Comparison of ENCODE assay signal across 8 cellular contexts in genomic region chr4:163344147-163345050, GRCh38. TPM values are rescaled to one million over a fixed set of nuclear protein-coding genes. Genes with fewer than 3 reads are reported as not detected.
A peak's percentile ranks its signal among the peaks of the same experiment; 100 is the strongest.
DNase-seq lines count a peak whose midpoint lies in the region; ATAC-seq and TF ChIP-seq lines count a peak whose summit lies in the region.

No MANE protein-coding gene starts in this region.

- TF ChIP-seq CTCF in dorsolateral prefrontal cortex (IDR thresholded peaks at IDR 0.05 in 54 of 56, conservative IDR thresholded peaks at IDR 0.05 in 2 of 56; ENCODE audit: low read depth in 1 of 56, partially characterized antibody in 56 of 56) (no peak), right lobe of liver (IDR thresholded peaks at IDR 0.05) (no peak), stomach (IDR thresholded peaks at IDR 0.05) (no peak)

- TF ChIP-seq POLR2A in right lobe of liver (IDR thresholded peaks at IDR 0.05) (no peak), stomach (IDR thresholded peaks at IDR 0.05) (no peak)

- peak; percentile 1 for DNase-seq in M059J (ENCODE audit: low read depth)
- peak in 4 of 10 donors; percentile 33 to 47 (median 46) for DNase-seq in dorsolateral prefrontal cortex
- peak in 1 of 3 donors; percentile 19 for DNase-seq in right lobe of liver
- DNase-seq in stomach: no peak
- DNase-seq in NK-92 treated with Interleukin-12 subunit alpha and Interleukin-12 subunit beta, amount 100 ng/mL, for 24 hours (lab: John Stamatoyannopoulos, UW): no peak
- DNase-seq in activated CD4-positive, alpha-beta T cell treated with anti-CD3 and anti-CD28 coated beads for 48 hours: no peak
- no peak for DNase-seq in NCI-H2227 (lab: John Stamatoyannopoulos, UW; ENCODE audit: unreplicated experiment)

- no peak for TF ChIP-seq EP300 in stomach (IDR thresholded peaks at IDR 0.05)

- WGBS in right lobe of liver (ENCODE audit: insufficient coverage, low coverage, low lambda C conversion rate, missing lambda C conversion rate): 1% methylated on average over 33 of the region's 50 CpGs
- WGBS in stomach, 5 donors: 2 to 5% (median 4%) methylated on average over 27 to 50 of the region's 50 CpGs

- peak overlapping the region; percentile 38 to 79 (median 63) for H3K4me3 ChIP-seq in dorsolateral prefrontal cortex
- peak overlapping the region; percentile 30 to 44 (median 37) for H3K4me3 ChIP-seq in right lobe of liver
- peak overlapping the region; percentile 37 to 52 (median 39) for H3K4me3 ChIP-seq in stomach

- H3K27me3 ChIP-seq in dorsolateral prefrontal cortex (peaks cover 0 to 49% (median 13%) of the 10 kb centered on the region in 45 donors), right lobe of liver (peaks cover 0 to 12% of the 10 kb centered on the region in 2 donors), stomach (peaks cover 6 to 62% (median 32%) of the 10 kb centered on the region in 3 donors)

- H3K9me3 ChIP-seq in right lobe of liver (no peaks in the 10 kb centered on the region), stomach (no peaks in the 10 kb centered on the region)

- H3K4me1 ChIP-seq in right lobe of liver: peaks cover 0 to 11% (median 2%) of the 10 kb centered on the region in 4 donors
- peaks cover 12 to 20% (median 17%) of the 10 kb centered on the region in 4 donors for H3K4me1 ChIP-seq in stomach

- H3K27ac ChIP-seq in dorsolateral prefrontal cortex: peak overlapping the region in 58 of 59 donors; percentile 5 to 93 (median 83)
- peak overlapping the region in 1 of 3 donors; percentile 29 for H3K27ac ChIP-seq in right lobe of liver
- peak overlapping the region in 2 of 5 donors; percentile 2 to 41 for H3K27ac ChIP-seq in stomach

- intact Hi-C loops in dorsolateral prefrontal cortex (cut with DNase I): no loop called here
- intact Hi-C loops in right lobe of liver (cut with DNase I): no loop called here
- intact Hi-C loops in stomach (cut with DNase I; ENCODE audit: low total_unique reads): no loop called here

- H3K36me3 ChIP-seq in right lobe of liver (no peaks in the 10 kb centered on the region), stomach (no peaks in the 10 kb centered on the region)

- ATAC-seq in right lobe of liver: peak; percentile 34 to 63 (median 51)
- ATAC-seq in GM21390 (IDR thresholded peaks at IDR 0.05; ENCODE audit: unreplicated experiment): no peak

RNA-seq across cellular contexts. Expression of gene NPY5R, which starts 0.7 kb away (rescaled TPM):
- total RNA-seq in M059J (2014; rRNA removed; shearing (Covaris generic)): not detected in 2 replicates
- total RNA-seq in dorsolateral prefrontal cortex (1 to 10 TPM in 119 of 120 experiments, under 1 TPM in 1; 0.98 to 7.1 (median 4.0) TPM), right lobe of liver (under 1 TPM in 4 of 6 experiments, not detected in 2; 0.11 to 0.62 (median 0.21) TPM), stomach (under 1 TPM in 1 of 5 donors, not detected in 4; 0.55 TPM)
- polyA plus RNA-seq in stomach: not detected

RNA-seq across cellular contexts. Expression of gene NPY1R, which starts 12.0 kb away (rescaled TPM):
- not detected in 2 replicates for total RNA-seq in M059J (2014; rRNA removed; shearing (Covaris generic))
- total RNA-seq in dorsolateral prefrontal cortex (10 to 100 TPM; 10.9 to 64.4 (median 32.6) TPM), right lobe of liver (1 to 10 TPM; 1.6 to 6.8 (median 5.6) TPM), stomach (10 to 100 TPM in 1 of 5 donors, 1 to 10 TPM in 2, under 1 TPM in 1, not detected in 1; 0.89 to 21.6 (median 6.2) TPM)
- under 1 TPM in 2 of 3 donors, not detected in 1; 0.33 to 0.37 TPM for polyA plus RNA-seq in stomach
